ENCODE assay signal across 18 cellular contexts in genomic region chr2:205719864-205720263, GRCh38. TPM values are rescaled to one million over a fixed set of nuclear protein-coding genes. Genes with fewer than 3 reads are reported as not detected.
DNase-seq lines count a peak whose midpoint lies in the region; ATAC-seq and TF ChIP-seq lines count a peak whose summit lies in the region.
"Had no signal": no experiment of that assay in that cellular context is flagged by ENCODE, and none has a peak within 500 bp of the region (broad histone marks: within the 10 kb centered on the region; RNA-seq: fewer than 3 reads in every experiment).

No MANE protein-coding gene starts in this region.

- H3K4me3 ChIP-seq in GM23338 (no peak overlapping the region), gastroesophageal sphincter (no peak overlapping the region), neural progenitor cell (peak overlapping the region; percentile 6)
- H3K4me3 ChIP-seq: MG63 had no signal

- no peak for TF ChIP-seq POLR2A in gastroesophageal sphincter (IDR thresholded peaks at IDR 0.05)

- DNase-seq in GM23338 (ENCODE audit: low spot score) (no peak), NCI-H524 (lab: John Stamatoyannopoulos, UW) (peak; percentile 39 to 85), neural progenitor cell (ENCODE audit: low spot score) (no peak), NCI-H446 (lab: John Stamatoyannopoulos, UW) (no peak)
- DNase-seq in activated T-cell treated with anti-CD3 and anti-CD28 coated beads, Interleukin-2, amount 50 U/mL, for 24 hours = no peak
- no peak for DNase-seq in activated T-helper 2 cell treated with anti-CD3 and anti-CD28 coated beads, Interferon-gamma antibody, Interleukin-2, Interleukin-4, amounts not matched to agents 10 μg/mL and 5 μg/mL and 100 μg/mL, durations not matched to agents 14 hours and 24 hours and 36 hours (ENCODE audit: low spot score)
- DNase-seq: Calu3; CD4-positive, alpha-beta T cell; MG63; NCI-H1105; NCI-H187 treated with DMSO at 0.1 percent for 48 hours; NK-92 treated with Interleukin-12 subunit alpha and Interleukin-12 subunit beta, amount 100 ng/mL, for 24 hours; OCI-M1 had no signal

- 46 to 83% methylated on average over 1 to 4 of the region's 4 CpGs for WGBS in gastroesophageal sphincter (ENCODE audit: low coverage in 1 of 2), 2 donors

- no peaks in the 10 kb centered on the region for H4K20me1 ChIP-seq in GM23338 (replicated peaks; ENCODE audit: insufficient read depth)
- H4K20me1 ChIP-seq in neural progenitor cell (ENCODE audit: low read depth) = no peaks in the 10 kb centered on the region

- no peak overlapping the region for H2AFZ ChIP-seq in GM23338
- no peak overlapping the region for H2AFZ ChIP-seq in neural progenitor cell (replicated peaks)

- H3F3A ChIP-seq in GM23338 (replicated peaks; ENCODE audit: low read depth) (peaks cover 4% of the 10 kb centered on the region; the same call in 1 of the 2 replicates), neural progenitor cell (ENCODE audit: low read depth) (peaks cover 54% of the 10 kb centered on the region)

- TF ChIP-seq CTCF in GM23338 (conservative IDR thresholded peaks at IDR 0.05; ENCODE audit: low read depth in 2 of 2) = no peak
- TF ChIP-seq CTCF in gastroesophageal sphincter (IDR thresholded peaks at IDR 0.05) = no peak
- TF ChIP-seq CTCF in neural progenitor cell (IDR thresholded peaks at IDR 0.05) = no peak

- H3K27me3 Mint-ChIP-seq in GM23338 (ENCODE audit: insufficient read depth, low read depth, poor library complexity) = peaks cover 13% of the 10 kb centered on the region
- peaks cover 38% of the 10 kb centered on the region for H3K27me3 Mint-ChIP-seq in neural progenitor cell (ENCODE audit: insufficient read depth, low read depth)
- H3K27me3 Mint-ChIP-seq in activated T-cell treated with anti-CD3 and anti-CD28 coated beads, Interleukin-2, amount 50 U/mL, for 24 hours = peaks cover 15% of the 10 kb centered on the region
- no peaks in the 10 kb centered on the region for H3K27me3 Mint-ChIP-seq in activated T-helper 2 cell treated with anti-CD3 and anti-CD28 coated beads, Interferon-gamma antibody, Interleukin-2, Interleukin-4, amounts not matched to agents 10 μg/mL and 5 μg/mL and 100 μg/mL, durations not matched to agents 14 hours and 24 hours and 36 hours (ENCODE audit: low read depth)
- H3K27me3 Mint-ChIP-seq: B cell had no signal

- H3K4me3 Mint-ChIP-seq in GM23338 (no peak overlapping the region), neural progenitor cell (no peak overlapping the region)
- no peak overlapping the region for H3K4me3 Mint-ChIP-seq in activated T-cell treated with anti-CD3 and anti-CD28 coated beads, Interleukin-2, amount 50 U/mL, for 24 hours
- H3K4me3 Mint-ChIP-seq in activated T-helper 2 cell treated with anti-CD3 and anti-CD28 coated beads, Interferon-gamma antibody, Interleukin-2, Interleukin-4, amounts not matched to agents 10 μg/mL and 5 μg/mL and 100 μg/mL, durations not matched to agents 14 hours and 24 hours and 36 hours (ENCODE audit: low read depth) = no peak overlapping the region
- H3K4me3 Mint-ChIP-seq: B cell; CD4-positive, alpha-beta T cell had no signal

- H3K36me3 Mint-ChIP-seq in GM23338 (ENCODE audit: low read depth) (peaks cover 44% of the 10 kb centered on the region), neural progenitor cell (peaks cover 1% of the 10 kb centered on the region)
- no peaks in the 10 kb centered on the region for H3K36me3 Mint-ChIP-seq in activated T-cell treated with anti-CD3 and anti-CD28 coated beads, Interleukin-2, amount 50 U/mL, for 24 hours (ENCODE audit: low read depth)
- H3K36me3 Mint-ChIP-seq in activated T-helper 2 cell treated with anti-CD3 and anti-CD28 coated beads, Interferon-gamma antibody, Interleukin-2, Interleukin-4, amounts not matched to agents 10 μg/mL and 5 μg/mL and 100 μg/mL, durations not matched to agents 14 hours and 24 hours and 36 hours (ENCODE audit: low read depth) = peaks cover 64% of the 10 kb centered on the region

- TF ChIP-seq EP300 in gastroesophageal sphincter (IDR thresholded peaks at IDR 0.05) = no peak

- no peak overlapping the region for H3K9ac ChIP-seq in neural progenitor cell
- H3K9ac ChIP-seq: KMS-11 had no signal

- H3K79me2 ChIP-seq in GM23338 (replicated peaks; ENCODE audit: insufficient read depth) (no peaks in the 10 kb centered on the region), neural progenitor cell (ENCODE audit: low read depth) (no peaks in the 10 kb centered on the region)

- H3K27me3 ChIP-seq in GM23338 (ENCODE audit: insufficient read depth) = no peaks in the 10 kb centered on the region
- H3K27me3 ChIP-seq in gastroesophageal sphincter = no peaks in the 10 kb centered on the region
- no peaks in the 10 kb centered on the region for H3K27me3 ChIP-seq in neural progenitor cell
- H3K27me3 ChIP-seq: MG63 had no signal

- H3K9me2 ChIP-seq in GM23338 (ENCODE audit: insufficient read depth) = no peaks in the 10 kb centered on the region

- H3K27ac ChIP-seq in GM23338 (ENCODE audit: low read depth) (peak overlapping the region; percentile 8; the same call in 1 of the 2 replicates), gastroesophageal sphincter (peak overlapping the region; percentile 50 to 96 (median 90)), neural progenitor cell (peak overlapping the region; percentile 92)
- H3K27ac ChIP-seq: HL-60, KMS-11 had no signal

- H3K36me3 ChIP-seq in GM23338 (ENCODE audit: insufficient read depth) (no peaks in the 10 kb centered on the region), gastroesophageal sphincter (peaks cover 3 to 64% of the 10 kb centered on the region in 2 donors), neural progenitor cell (no peaks in the 10 kb centered on the region)
- H3K36me3 ChIP-seq: MG63 had no signal

- H3K9me3 ChIP-seq in gastroesophageal sphincter = no peaks in the 10 kb centered on the region
- no peaks in the 10 kb centered on the region for H3K9me3 ChIP-seq in neural progenitor cell (ENCODE audit: low read depth)
- H3K9me3 ChIP-seq: MG63 had no signal

- intact Hi-C loops in activated T-helper 2 cell treated with anti-CD3 and anti-CD28 coated beads, Interferon-gamma antibody, Interleukin-2, Interleukin-4, amounts not matched to agents 10 μg/mL and 5 μg/mL and 100 μg/mL, durations not matched to agents 14 hours and 24 hours and 36 hours (cut with micrococcal nuclease) = loop anchor here (2.0 kb wide), 1 partner anchor 37 kb away; the partner anchor contains the start of gene NRP2

- no peaks in the 10 kb centered on the region for H3K9me3 Mint-ChIP-seq in GM23338
- no peaks in the 10 kb centered on the region for H3K9me3 Mint-ChIP-seq in neural progenitor cell
- no peaks in the 10 kb centered on the region for H3K9me3 Mint-ChIP-seq in activated T-cell treated with anti-CD3 and anti-CD28 coated beads, Interleukin-2, amount 50 U/mL, for 24 hours
- no peaks in the 10 kb centered on the region for H3K9me3 Mint-ChIP-seq in activated T-helper 2 cell treated with anti-CD3 and anti-CD28 coated beads, Interferon-gamma antibody, Interleukin-2, Interleukin-4, amounts not matched to agents 10 μg/mL and 5 μg/mL and 100 μg/mL, durations not matched to agents 14 hours and 24 hours and 36 hours
- H3K9me3 Mint-ChIP-seq: CD4-positive, alpha-beta T cell had no signal

- H3K4me1 ChIP-seq in GM23338 (ENCODE audit: insufficient read depth) (peaks cover 26% of the 10 kb centered on the region), gastroesophageal sphincter (peaks cover 20 to 99% (median 48%) of the 10 kb centered on the region in 3 donors), neural progenitor cell (peaks cover 74% of the 10 kb centered on the region)

- H3K4me2 ChIP-seq in GM23338 (peak overlapping the region; percentile 20; the same call in 1 of the 2 replicates), neural progenitor cell (peak overlapping the region; percentile 66)
- H3K4me2 ChIP-seq: KMS-11 had no signal

- ATAC-seq in GM23338 (no peak), gastroesophageal sphincter (no peak), HG02840 (IDR thresholded peaks at IDR 0.05; ENCODE audit: low FRiP score, unreplicated experiment) (no peak)

- peaks cover 50% of the 10 kb centered on the region for H3K4me1 Mint-ChIP-seq in GM23338
- peaks cover 80% of the 10 kb centered on the region for H3K4me1 Mint-ChIP-seq in neural progenitor cell
- H3K4me1 Mint-ChIP-seq in activated T-cell treated with anti-CD3 and anti-CD28 coated beads, Interleukin-2, amount 50 U/mL, for 24 hours (ENCODE audit: low read depth) = peaks cover 9% of the 10 kb centered on the region
- peaks cover 63% of the 10 kb centered on the region for H3K4me1 Mint-ChIP-seq in activated T-helper 2 cell treated with anti-CD3 and anti-CD28 coated beads, Interferon-gamma antibody, Interleukin-2, Interleukin-4, amounts not matched to agents 10 μg/mL and 5 μg/mL and 100 μg/mL, durations not matched to agents 14 hours and 24 hours and 36 hours (ENCODE audit: low read depth)

- H3K27ac Mint-ChIP-seq in GM23338 (no peak overlapping the region), neural progenitor cell (no peak overlapping the region)
- H3K27ac Mint-ChIP-seq in activated T-cell treated with anti-CD3 and anti-CD28 coated beads, Interleukin-2, amount 50 U/mL, for 24 hours = no peak overlapping the region
- H3K27ac Mint-ChIP-seq in activated T-helper 2 cell treated with anti-CD3 and anti-CD28 coated beads, Interferon-gamma antibody, Interleukin-2, Interleukin-4, amounts not matched to agents 10 μg/mL and 5 μg/mL and 100 μg/mL, durations not matched to agents 14 hours and 24 hours and 36 hours = no peak overlapping the region
- H3K27ac Mint-ChIP-seq: B cell; CD4-positive, alpha-beta T cell had no signal

RNA-seq across cellular contexts. Expression of gene NRP2, which starts 37.6 kb away (rescaled TPM):
- 17.4 and 22.0 TPM in 2 replicates for total RNA-seq in GM23338 (2014; rRNA removed; shearing (Covaris generic))
- 18.4 and 19.1 TPM in 2 replicates for polyA plus RNA-seq in GM23338 (2016; fragmentation: Nextera tagmentation; extraction: Ambion mirVana)
- total RNA-seq in gastroesophageal sphincter = 100 to 1,000 TPM; 278 to 466 (median 371) TPM
- 27.8 and 32.0 TPM in 2 replicates for total RNA-seq in neural progenitor cell (ENCODE audit: low replicate concordance)
- total RNA-seq in activated T-helper 2 cell treated with anti-CD3 and anti-CD28 coated beads, Interferon-gamma antibody, Interleukin-2, Interleukin-4, amounts not matched to agents 10 μg/mL and 5 μg/mL and 100 μg/mL, durations not matched to agents 14 hours and 24 hours and 36 hours = 59.9 and 61.7 TPM in 2 replicates

Comparison
In these comparisons a context has a peak if more than half of its experiments do, and no peak if none do; other contexts are left out.
1. DNase-seq: peak in NCI-H524 (2 of 2); none in GM23338 (single experiment), neural progenitor cell (single experiment), NCI-H446 (0 of 2), activated T-cell treated with anti-CD3 and anti-CD28 coated beads, Interleukin-2, amount 50 U/mL, for 24 hours (single experiment) and activated T-helper 2 cell treated with anti-CD3 and anti-CD28 coated beads, Interferon-gamma antibody, Interleukin-2, Interleukin-4, amounts not matched to agents 10 μg/mL and 5 μg/mL and 100 μg/mL, durations not matched to agents 14 hours and 24 hours and 36 hours (single experiment).
2. H3K27ac ChIP-seq: peak in every context shown above with its lines; median percentile 92 in neural progenitor cell; 90 in gastroesophageal sphincter; 8 in GM23338.